Comparison of ENCODE assay signal across 17 cellular contexts in the genomic region with DNA sequence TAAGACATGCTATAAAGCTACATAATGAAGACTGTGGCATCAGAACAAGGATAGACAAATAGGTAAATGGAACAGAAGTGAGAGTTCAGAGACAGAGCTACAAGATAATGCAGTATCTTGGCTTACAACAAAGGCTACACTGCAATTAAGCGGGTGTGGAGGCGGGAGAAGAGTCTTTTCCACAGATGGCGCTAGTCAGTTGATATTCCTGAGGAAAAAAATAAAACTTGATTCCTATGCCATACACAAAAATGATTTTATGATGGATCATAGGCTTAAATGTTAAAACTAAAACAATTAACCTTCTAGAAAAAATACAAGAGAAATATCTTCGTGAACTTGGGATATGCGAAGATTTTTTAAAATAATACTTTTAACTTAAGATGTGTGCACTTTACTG. TPM values are rescaled to one million over a fixed set of nuclear protein-coding genes. Genes with fewer than 3 reads are reported as not detected.
"Had no signal": no experiment of that assay in that cellular context is flagged by ENCODE, and none has a peak within 500 bp of the region (broad histone marks: within the 10 kb centered on the region; RNA-seq: fewer than 3 reads in every experiment).

No MANE protein-coding gene starts in this region.

- ATAC-seq: gastrocnemius medialis; heart left ventricle; left cardiac atrium; right lobe of liver; stimulated activated naive CD8-positive, alpha-beta T cell treated with anti-CD3 and anti-CD28 coated beads, Interleukin-15, amount 100 ng/mL, for 72 hours had no signal

- H3K4me3 ChIP-seq: gastrocnemius medialis, heart left ventricle, lung, ovary, right lobe of liver, testis, upper lobe of left lung had no signal

- H3K36me3 ChIP-seq: gastrocnemius medialis, ovary, right lobe of liver, upper lobe of left lung had no signal

- H3K9me3 ChIP-seq: gastrocnemius medialis, ovary, right lobe of liver, testis, upper lobe of left lung had no signal

- H3K27ac ChIP-seq: gastrocnemius medialis, ovary, right lobe of liver, testis, upper lobe of left lung had no signal

- DNase-seq: activated CD4-positive, alpha-beta T cell treated with anti-CD3 and anti-CD28 coated beads, Interleukin-2, amount 10 ng/mL, durations not matched to agents 24 days and 14 days; activated CD4-positive, CD25-positive, alpha-beta regulatory T cell; activated CD8-positive, alpha-beta memory T cell treated with anti-CD3 and anti-CD28 coated beads for 24 hours; activated naive CD8-positive, alpha-beta T cell treated with anti-CD3 and anti-CD28 coated beads for 36 hours; anterior cingulate cortex; gastrocnemius medialis; heart left ventricle; left cardiac atrium; ovary; right lobe of liver; stimulated activated CD4-positive, alpha-beta T cell treated with anti-CD3 and anti-CD28 coated beads, Interleukin-1b, Interleukin-23, amount 100 ng/mL, for 48 hours; stimulated activated naive CD8-positive, alpha-beta T cell treated with anti-CD3 and anti-CD28 coated beads, Interleukin-15, amount 100 ng/mL, for 72 hours; T-helper 2 cell; testis; upper lobe of left lung had no signal

RNA-seq across cellular contexts. Expression of a gene that starts 31.0 kb away (rescaled TPM):
- total RNA-seq: activated CD4-positive, alpha-beta T cell treated with anti-CD3 and anti-CD28 coated beads, Interleukin-2, amount 10 ng/mL, durations not matched to agents 24 days and 14 days; activated naive CD8-positive, alpha-beta T cell treated with anti-CD3 and anti-CD28 coated beads for 36 hours; activated T-helper 1 cell treated with anti-CD3 and anti-CD28 coated beads, Interleukin-12 subunit alpha, Interleukin-12 subunit beta, Interleukin-2, Interleukin-4 antibody, amounts not matched to agents 30 ng/mL and 10 ng/mL and 1 ng/mL, durations not matched to agents 14 hours and 24 hours and 36 hours had no signal
